ENCODE assay signal across 1 cellular context in the genomic region with DNA sequence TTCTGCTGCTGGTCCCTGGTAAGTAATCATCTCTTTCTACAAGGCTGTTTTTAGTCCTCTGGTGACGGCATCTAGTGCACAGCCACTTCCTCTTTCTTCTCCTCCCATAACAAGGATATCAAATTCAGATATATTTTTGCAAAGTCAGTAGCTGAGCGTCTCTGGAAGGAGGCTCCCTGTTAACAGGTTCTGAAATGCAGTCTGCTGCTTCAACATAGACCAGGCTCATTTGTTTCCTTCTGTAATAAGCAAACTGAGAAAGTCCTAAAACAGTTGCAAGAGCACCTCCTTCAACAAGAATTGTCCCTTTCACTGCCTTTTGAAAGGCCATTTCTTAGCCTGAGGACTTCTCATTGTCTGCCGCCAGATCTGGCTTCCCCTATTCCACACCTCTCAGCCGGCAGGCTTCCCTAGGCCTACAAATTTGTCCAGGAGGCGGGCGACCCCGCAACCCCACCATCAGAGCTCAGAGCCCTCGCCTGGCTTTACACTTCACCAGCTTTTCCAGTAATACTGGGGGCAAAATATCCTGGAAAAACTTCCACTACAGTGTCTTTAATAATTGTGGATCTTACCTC.
A peak's percentile ranks its signal among the peaks of the same experiment; 100 is the strongest.
TF ChIP-seq lines count a peak whose summit lies in the region.

No MANE protein-coding gene starts in this region.

TF ChIP-seq in K562, 482 proteins besides CTCF, POLR2A, EP300 and RAD21 (continued from another document and continues in another):
- TF ChIP-seq FOXO4 (CRISPR knock-in tag; IDR thresholded peaks at IDR 0.05) (no peak), PBX2 (CRISPR knock-in tag; IDR thresholded peaks at IDR 0.05; ENCODE audit: low read depth) (no peak), PBX2 (tag; conservative IDR thresholded peaks at IDR 0.05; ENCODE audit: low read depth) (no peak), CEBPB (tag; IDR thresholded peaks at IDR 0.05) (no peak), SRSF1 (IDR thresholded peaks at IDR 0.05; ENCODE audit: low read depth, low read length) (no peak), ELF1 (tag; IDR thresholded peaks at IDR 0.05) (peak; percentile 64), JUND (IDR thresholded peaks at IDR 0.05; ENCODE audit: borderline replicate concordance, low read depth, low read length) (peak; percentile 54; the same call in 1 of the 2 replicates), JUND (tag; IDR thresholded peaks at IDR 0.05; ENCODE audit: borderline replicate concordance, low read depth, low read length) (peak; percentile 56; the same call in 2 of the 3 replicates), CREM (IDR thresholded peaks at IDR 0.05; ENCODE audit: low read depth) (0 out of 2 replicates have a peak, but pooled peaks have one; percentile 29), SMARCE1 (IDR thresholded peaks at IDR 0.05) (0 out of 2 replicates have a peak, but pooled peaks have one; percentile 54), NFE2 (IDR thresholded peaks at IDR 0.05; ENCODE audit: low read depth) (peak; percentile 78), PHF8 (IDR thresholded peaks at IDR 0.05; ENCODE audit: borderline replicate concordance, low read length) (peak; percentile 48; the same call in 1 of the 2 replicates), CCAR2 (IDR thresholded peaks at IDR 0.05; ENCODE audit: low read depth, low read length) (no peak), SMARCA4 (IDR thresholded peaks at IDR 0.05) (peak; percentile 39), BRD4 (IDR thresholded peaks at IDR 0.05) (peak; percentile 79; the same call in 1 of the 2 replicates), ZNF316 (IDR thresholded peaks at IDR 0.05) (0 out of 2 replicates have a peak, but pooled peaks have one; percentile 25), TCF3 (CRISPR knock-in tag; IDR thresholded peaks at IDR 0.05) (no peak), NR4A1 (CRISPR knock-in tag; IDR thresholded peaks at IDR 0.05) (no peak), NR4A1 (tag; IDR thresholded peaks at IDR 0.05) (0 out of 2 replicates have a peak, but pooled peaks have one; percentile 9), GABPB1 (CRISPR knock-in tag; IDR thresholded peaks at IDR 0.05) (no peak), NCOA2 (IDR thresholded peaks at IDR 0.05; ENCODE audit: partially characterized antibody in 2 of 2) (no peak), ZNF354B (CRISPR knock-in tag; IDR thresholded peaks at IDR 0.05) (no peak), SMARCB1 (IDR thresholded peaks at IDR 0.05; ENCODE audit: insufficient read length, low read depth) (no peak), SMARCA5 (IDR thresholded peaks at IDR 0.05) (no peak), CEBPG (CRISPR knock-in tag; IDR thresholded peaks at IDR 0.05) (no peak), CEBPG (tag; conservative IDR thresholded peaks at IDR 0.05 in 1 of 2, IDR thresholded peaks at IDR 0.05 in 1 of 2) (no peak), SMAD3 (CRISPR knock-in tag; conservative IDR thresholded peaks at IDR 0.05) (no peak), ZNF197 (CRISPR knock-in tag; IDR thresholded peaks at IDR 0.05; ENCODE audit: low read depth) (peak; percentile 24; the same call in 1 of the 2 replicates), NFIC (IDR thresholded peaks at IDR 0.05) (no peak), ZNF668 (CRISPR knock-in tag; IDR thresholded peaks at IDR 0.05) (0 out of 2 replicates have a peak, but pooled peaks have one; percentile 39), ATF7 (IDR thresholded peaks at IDR 0.05) (peak; percentile 56), RFX5 (IDR thresholded peaks at IDR 0.05; ENCODE audit: low read depth, low read length) (no peak), BCL6 (CRISPR knock-in tag; IDR thresholded peaks at IDR 0.05) (no peak), ATF4 (CRISPR knock-in tag; IDR thresholded peaks at IDR 0.05) (no peak), RUNX1 (IDR thresholded peaks at IDR 0.05; ENCODE audit: low read depth) (no peak), GTF2A2 (tag; IDR thresholded peaks at IDR 0.05) (no peak), RAD51 (IDR thresholded peaks at IDR 0.05; ENCODE audit: borderline replicate concordance, low read depth) (no peak), FOXP1 (CRISPR knock-in tag; IDR thresholded peaks at IDR 0.05) (no peak), CREB3L1 (IDR thresholded peaks at IDR 0.05; ENCODE audit: borderline replicate concordance, low read depth) (no peak), PRPF4 (IDR thresholded peaks at IDR 0.05; ENCODE audit: insufficient read depth, low read depth, low read length, poor library complexity, severe bottlenecking) (no peak), SPI1 (IDR thresholded peaks at IDR 0.05; ENCODE audit: borderline replicate concordance, low read depth, low read length) (peak; percentile 100), RBM25 (IDR thresholded peaks at IDR 0.05; ENCODE audit: low read depth, low read length, severe bottlenecking) (no peak), MAZ (CRISPR knock-in tag; conservative IDR thresholded peaks at IDR 0.05 in 1 of 2, IDR thresholded peaks at IDR 0.05 in 1 of 2) (0 out of 4 replicates have a peak, but pooled peaks of 1 of the 2 experiments have one; percentile 0), C11orf30 (IDR thresholded peaks at IDR 0.05; ENCODE audit: low read depth) (peak; percentile 76), MBD1 (CRISPR knock-in tag; IDR thresholded peaks at IDR 0.05) (no peak)
- TF ChIP-seq, protein P1, sequence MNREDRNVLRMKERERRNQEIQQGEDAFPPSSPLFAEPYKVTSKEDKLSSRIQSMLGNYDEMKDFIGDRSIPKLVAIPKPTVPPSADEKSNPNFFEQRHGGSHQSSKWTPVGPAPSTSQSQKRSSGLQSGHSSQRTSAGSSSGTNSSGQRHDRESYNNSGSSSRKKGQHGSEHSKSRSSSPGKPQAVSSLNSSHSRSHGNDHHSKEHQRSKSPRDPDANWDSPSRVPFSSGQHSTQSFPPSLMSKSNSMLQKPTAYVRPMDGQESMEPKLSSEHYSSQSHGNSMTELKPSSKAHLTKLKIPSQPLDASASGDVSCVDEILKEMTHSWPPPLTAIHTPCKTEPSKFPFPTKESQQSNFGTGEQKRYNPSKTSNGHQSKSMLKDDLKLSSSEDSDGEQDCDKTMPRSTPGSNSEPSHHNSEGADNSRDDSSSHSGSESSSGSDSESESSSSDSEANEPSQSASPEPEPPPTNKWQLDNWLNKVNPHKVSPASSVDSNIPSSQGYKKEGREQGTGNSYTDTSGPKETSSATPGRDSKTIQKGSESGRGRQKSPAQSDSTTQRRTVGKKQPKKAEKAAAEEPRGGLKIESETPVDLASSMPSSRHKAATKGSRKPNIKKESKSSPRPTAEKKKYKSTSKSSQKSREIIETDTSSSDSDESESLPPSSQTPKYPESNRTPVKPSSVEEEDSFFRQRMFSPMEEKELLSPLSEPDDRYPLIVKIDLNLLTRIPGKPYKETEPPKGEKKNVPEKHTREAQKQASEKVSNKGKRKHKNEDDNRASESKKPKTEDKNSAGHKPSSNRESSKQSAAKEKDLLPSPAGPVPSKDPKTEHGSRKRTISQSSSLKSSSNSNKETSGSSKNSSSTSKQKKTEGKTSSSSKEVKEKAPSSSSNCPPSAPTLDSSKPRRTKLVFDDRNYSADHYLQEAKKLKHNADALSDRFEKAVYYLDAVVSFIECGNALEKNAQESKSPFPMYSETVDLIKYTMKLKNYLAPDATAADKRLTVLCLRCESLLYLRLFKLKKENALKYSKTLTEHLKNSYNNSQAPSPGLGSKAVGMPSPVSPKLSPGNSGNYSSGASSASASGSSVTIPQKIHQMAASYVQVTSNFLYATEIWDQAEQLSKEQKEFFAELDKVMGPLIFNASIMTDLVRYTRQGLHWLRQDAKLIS (CRISPR knock-in tag; IDR thresholded peaks at IDR 0.05): no peak
- TF ChIP-seq, protein P2, sequence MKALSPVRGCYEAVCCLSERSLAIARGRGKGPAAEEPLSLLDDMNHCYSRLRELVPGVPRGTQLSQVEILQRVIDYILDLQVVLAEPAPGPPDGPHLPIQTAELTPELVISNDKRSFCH (CRISPR knock-in tag; IDR thresholded peaks at IDR 0.05): no peak
- TF ChIP-seq, protein P2 (tag; IDR thresholded peaks at IDR 0.05): 0 out of 2 replicates have a peak, but pooled peaks have one; percentile 18
- TF ChIP-seq, protein P3, sequence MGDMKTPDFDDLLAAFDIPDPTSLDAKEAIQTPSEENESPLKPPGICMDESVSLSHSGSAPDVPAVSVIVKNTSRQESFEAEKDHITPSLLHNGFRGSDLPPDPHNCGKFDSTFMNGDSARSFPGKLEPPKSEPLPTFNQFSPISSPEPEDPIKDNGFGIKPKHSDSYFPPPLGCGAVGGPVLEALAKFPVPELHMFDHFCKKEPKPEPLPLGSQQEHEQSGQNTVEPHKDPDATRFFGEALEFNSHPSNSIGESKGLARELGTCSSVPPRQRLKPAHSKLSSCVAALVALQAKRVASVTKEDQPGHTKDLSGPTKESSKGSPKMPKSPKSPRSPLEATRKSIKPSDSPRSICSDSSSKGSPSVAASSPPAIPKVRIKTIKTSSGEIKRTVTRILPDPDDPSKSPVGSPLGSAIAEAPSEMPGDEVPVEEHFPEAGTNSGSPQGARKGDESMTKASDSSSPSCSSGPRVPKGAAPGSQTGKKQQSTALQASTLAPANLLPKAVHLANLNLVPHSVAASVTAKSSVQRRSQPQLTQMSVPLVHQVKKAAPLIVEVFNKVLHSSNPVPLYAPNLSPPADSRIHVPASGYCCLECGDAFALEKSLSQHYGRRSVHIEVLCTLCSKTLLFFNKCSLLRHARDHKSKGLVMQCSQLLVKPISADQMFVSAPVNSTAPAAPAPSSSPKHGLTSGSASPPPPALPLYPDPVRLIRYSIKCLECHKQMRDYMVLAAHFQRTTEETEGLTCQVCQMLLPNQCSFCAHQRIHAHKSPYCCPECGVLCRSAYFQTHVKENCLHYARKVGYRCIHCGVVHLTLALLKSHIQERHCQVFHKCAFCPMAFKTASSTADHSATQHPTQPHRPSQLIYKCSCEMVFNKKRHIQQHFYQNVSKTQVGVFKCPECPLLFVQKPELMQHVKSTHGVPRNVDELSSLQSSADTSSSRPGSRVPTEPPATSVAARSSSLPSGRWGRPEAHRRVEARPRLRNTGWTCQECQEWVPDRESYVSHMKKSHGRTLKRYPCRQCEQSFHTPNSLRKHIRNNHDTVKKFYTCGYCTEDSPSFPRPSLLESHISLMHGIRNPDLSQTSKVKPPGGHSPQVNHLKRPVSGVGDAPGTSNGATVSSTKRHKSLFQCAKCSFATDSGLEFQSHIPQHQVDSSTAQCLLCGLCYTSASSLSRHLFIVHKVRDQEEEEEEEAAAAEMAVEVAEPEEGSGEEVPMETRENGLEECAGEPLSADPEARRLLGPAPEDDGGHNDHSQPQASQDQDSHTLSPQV (IDR thresholded peaks at IDR 0.05): peak; percentile 56; the same call in 1 of the 2 replicates
